8 cellular contexts compared by ENCODE assay signal in genomic region chr2:237474511-237474911, GRCh38. TPM values are rescaled to one million over a fixed set of nuclear protein-coding genes. Genes with fewer than 3 reads are reported as not detected.
A peak's percentile ranks its signal among the peaks of the same experiment; 100 is the strongest.
DNase-seq lines count a peak whose midpoint lies in the region; ATAC-seq and TF ChIP-seq lines count a peak whose summit lies in the region.

No MANE protein-coding gene starts in this region.

- no peak for TF ChIP-seq POLR2A in heart left ventricle (IDR thresholded peaks at IDR 0.05)
- no peak for TF ChIP-seq POLR2A in sigmoid colon (IDR thresholded peaks at IDR 0.05)

- H3K4me1 Mint-ChIP-seq in GM23338 = peaks cover 9% of the 10 kb centered on the region
- H3K4me1 Mint-ChIP-seq in activated CD4-positive, alpha-beta memory T cell treated with anti-CD3 and anti-CD28 coated beads, Interleukin-2, amount 10 ng/mL, durations not matched to agents 7 days and 5 days = peaks cover 6% of the 10 kb centered on the region

- POLR2A ChIA-PET in activated CD4-positive, alpha-beta memory T cell treated with anti-CD3 and anti-CD28 coated beads, Interleukin-2, amount 10 ng/mL, durations not matched to agents 7 days and 5 days (lab: Charles Lee) = no interaction called here

- no peaks in the 10 kb centered on the region for H3K9me2 ChIP-seq in GM23338 (ENCODE audit: insufficient read depth)

- peaks cover 18% of the 10 kb centered on the region for H3K27me3 Mint-ChIP-seq in GM23338 (ENCODE audit: insufficient read depth, low read depth, poor library complexity)
- H3K27me3 Mint-ChIP-seq in activated CD4-positive, alpha-beta memory T cell treated with anti-CD3 and anti-CD28 coated beads, Interleukin-2, amount 10 ng/mL, durations not matched to agents 7 days and 5 days = peaks cover 24% of the 10 kb centered on the region

- no peaks in the 10 kb centered on the region for H3F3A ChIP-seq in GM23338 (replicated peaks; ENCODE audit: low read depth)

- peak overlapping the region; percentile 100 for H2AFZ ChIP-seq in GM23338

- no peak for ATAC-seq in GM23338
- peak in 2 of 4 donors; percentile 10 to 20 for ATAC-seq in heart left ventricle
- no peak for ATAC-seq in GM21576 (IDR thresholded peaks at IDR 0.05; ENCODE audit: unreplicated experiment)
- no peak for ATAC-seq in HG02759 (IDR thresholded peaks at IDR 0.05; ENCODE audit: unreplicated experiment)

- H3K9me3 ChIP-seq in heart left ventricle = no peaks in the 10 kb centered on the region
- no peaks in the 10 kb centered on the region for H3K9me3 ChIP-seq in sigmoid colon

- peak overlapping the region; percentile 86; the same call in 1 of the 2 replicates for H3K27ac ChIP-seq in GM23338 (ENCODE audit: low read depth)
- H3K27ac ChIP-seq in heart left ventricle = peak overlapping the region; percentile 76 to 98 (median 94)
- H3K27ac ChIP-seq in sigmoid colon = peak overlapping the region; percentile 85 to 96 (median 91)

- WGBS in heart left ventricle, 4 donors = 50 to 70% (median 56%) methylated on average over 9 to 10 of the region's 10 CpGs
- 65 to 75% methylated on average over 10 of the region's 10 CpGs for WGBS in sigmoid colon, 2 donors

- peak overlapping the region; percentile 87; the same call in 1 of the 2 replicates for H3K27ac Mint-ChIP-seq in GM23338
- peak overlapping the region; percentile 11 for H3K27ac Mint-ChIP-seq in activated CD4-positive, alpha-beta memory T cell treated with anti-CD3 and anti-CD28 coated beads, Interleukin-2, amount 10 ng/mL, durations not matched to agents 7 days and 5 days

- H3K4me3 Mint-ChIP-seq in GM23338 = peak overlapping the region; percentile 86
- H3K4me3 Mint-ChIP-seq in activated CD4-positive, alpha-beta memory T cell treated with anti-CD3 and anti-CD28 coated beads, Interleukin-2, amount 10 ng/mL, durations not matched to agents 7 days and 5 days = peak overlapping the region; percentile 72

- peak overlapping the region; percentile 98 for H3K4me2 ChIP-seq in GM23338

- TF ChIP-seq CTCF in GM23338 (conservative IDR thresholded peaks at IDR 0.05; ENCODE audit: low read depth in 2 of 2) (no peak), heart left ventricle (IDR thresholded peaks at IDR 0.05) (no peak), sigmoid colon (IDR thresholded peaks at IDR 0.05) (no peak)

- DNase-seq in GM23338 (ENCODE audit: low spot score) = no peak
- no peak for DNase-seq in activated CD4-positive, alpha-beta memory T cell treated with anti-CD3 and anti-CD28 coated beads, Interleukin-2, amount 10 ng/mL, durations not matched to agents 7 days and 5 days
- DNase-seq in heart left ventricle = peak; percentile 61 to 82 (median 79)
- peak; percentile 82 for DNase-seq in sigmoid colon
- no peak for DNase-seq in NCI-H1930 (lab: John Stamatoyannopoulos, UW)
- DNase-seq in NK-92 (lab: John Stamatoyannopoulos, UW; ENCODE audit: unreplicated experiment) = no peak

- no peaks in the 10 kb centered on the region for H3K9me3 Mint-ChIP-seq in GM23338
- H3K9me3 Mint-ChIP-seq in activated CD4-positive, alpha-beta memory T cell treated with anti-CD3 and anti-CD28 coated beads, Interleukin-2, amount 10 ng/mL, durations not matched to agents 7 days and 5 days = no peaks in the 10 kb centered on the region

- H3K27me3 ChIP-seq in GM23338 (ENCODE audit: insufficient read depth) = peaks cover 34% of the 10 kb centered on the region
- H3K27me3 ChIP-seq in heart left ventricle = peaks cover 0 to 18% (median 0%) of the 10 kb centered on the region in 9 donors
- no peaks in the 10 kb centered on the region for H3K27me3 ChIP-seq in sigmoid colon

- H3K4me1 ChIP-seq in GM23338 (ENCODE audit: insufficient read depth) (peaks cover 3% of the 10 kb centered on the region; the same call in 1 of the 2 replicates), heart left ventricle (peaks cover 0 to 34% (median 17%) of the 10 kb centered on the region in 12 donors), sigmoid colon (peaks cover 0 to 41% (median 26%) of the 10 kb centered on the region in 4 donors)

- no peaks in the 10 kb centered on the region for H3K79me2 ChIP-seq in GM23338 (replicated peaks; ENCODE audit: insufficient read depth)

- CTCF ChIA-PET in activated CD4-positive, alpha-beta memory T cell treated with anti-CD3 and anti-CD28 coated beads, Interleukin-2, amount 10 ng/mL, durations not matched to agents 7 days and 5 days (lab: Charles Lee) = interaction anchor here (1.4 to 5.4 kb wide), 5 partner anchors 33 to 183 kb away, joined by 6 to 110 read pairs (median 9); no protein-coding TSS in a partner anchor

- intact Hi-C loops in heart left ventricle (cut with DNase I) (loop anchor here in 9 of 10 donors (2.0 to 10.0 kb wide), 7 partner anchors 52 to 352 kb away; no protein-coding TSS in a partner anchor), sigmoid colon (cut with DNase I) (loop anchor here (2.0 kb wide), 4 partner anchors 54 to 382 kb away; no protein-coding TSS in a partner anchor)

- H3K4me3 ChIP-seq in GM23338 (peak overlapping the region; percentile 88), heart left ventricle (peak overlapping the region; percentile 49 to 98 (median 76)), sigmoid colon (peak overlapping the region in 3 of 4 donors; percentile 64 to 85 (median 67))

- TF ChIP-seq EP300 in sigmoid colon (IDR thresholded peaks at IDR 0.05) = no peak

- no peaks in the 10 kb centered on the region for H3K36me3 ChIP-seq in GM23338 (ENCODE audit: insufficient read depth)
- no peaks in the 10 kb centered on the region for H3K36me3 ChIP-seq in heart left ventricle
- no peaks in the 10 kb centered on the region for H3K36me3 ChIP-seq in sigmoid colon

- no peaks in the 10 kb centered on the region for H4K20me1 ChIP-seq in GM23338 (replicated peaks; ENCODE audit: insufficient read depth)

- H3K36me3 Mint-ChIP-seq in GM23338 (ENCODE audit: low read depth) = no peaks in the 10 kb centered on the region
- H3K36me3 Mint-ChIP-seq in activated CD4-positive, alpha-beta memory T cell treated with anti-CD3 and anti-CD28 coated beads, Interleukin-2, amount 10 ng/mL, durations not matched to agents 7 days and 5 days (ENCODE audit: low read depth) = no peaks in the 10 kb centered on the region

TF ChIP-seq in GM23338, 12 proteins besides CTCF, POLR2A, EP300 and RAD21 (continues in another document):
- TF ChIP-seq ZNF114 (CRISPR knock-in tag; IDR thresholded peaks at IDR 0.05) (no peak), POLR2AphosphoS5 (IDR thresholded peaks at IDR 0.05; ENCODE audit: low read depth) (no peak)

RNA-seq across cellular contexts. Expression of gene MLPH, which starts 12.5 kb away (rescaled TPM):
- total RNA-seq in GM23338 (2014; rRNA removed; shearing (Covaris generic)) = 15.7 and 16.5 TPM in 2 replicates
- polyA plus RNA-seq in GM23338 (2016; fragmentation: Nextera tagmentation; extraction: Ambion mirVana) = 13.6 and 14.7 TPM in 2 replicates
- not detected for total RNA-seq in activated CD4-positive, alpha-beta memory T cell treated with anti-CD3 and anti-CD28 coated beads, Interleukin-2, amount 10 ng/mL, durations not matched to agents 7 days and 5 days
- 10 to 100 TPM; 20.4 to 50.3 (median 30.7) TPM for total RNA-seq in heart left ventricle
- polyA plus RNA-seq in heart left ventricle = 10 to 100 TPM; 18.3 to 60.3 TPM
- 10 to 100 TPM in 1 of 4 donors, 1 to 10 TPM in 3; 1.8 to 21.9 (median 4.6) TPM for total RNA-seq in sigmoid colon
- 10 to 100 TPM; 45.0 to 79.3 (median 56.2) TPM for polyA plus RNA-seq in sigmoid colon

Comparison
In these comparisons a context has a peak if more than half of its experiments do, and no peak if none do; other contexts are left out.
1. DNase-seq: peak in heart left ventricle (5 of 5) and sigmoid colon (single experiment); none in GM23338 (single experiment), activated CD4-positive, alpha-beta memory T cell treated with anti-CD3 and anti-CD28 coated beads, Interleukin-2, amount 10 ng/mL, durations not matched to agents 7 days and 5 days (single experiment), NCI-H1930 (0 of 2) and NK-92 (single experiment).
2. Peak in every context shown above with its lines, with median percentiles within 50 percentile points of each other: H3K27ac ChIP-seq and H3K4me3 ChIP-seq.